In the genomic region with DNA sequence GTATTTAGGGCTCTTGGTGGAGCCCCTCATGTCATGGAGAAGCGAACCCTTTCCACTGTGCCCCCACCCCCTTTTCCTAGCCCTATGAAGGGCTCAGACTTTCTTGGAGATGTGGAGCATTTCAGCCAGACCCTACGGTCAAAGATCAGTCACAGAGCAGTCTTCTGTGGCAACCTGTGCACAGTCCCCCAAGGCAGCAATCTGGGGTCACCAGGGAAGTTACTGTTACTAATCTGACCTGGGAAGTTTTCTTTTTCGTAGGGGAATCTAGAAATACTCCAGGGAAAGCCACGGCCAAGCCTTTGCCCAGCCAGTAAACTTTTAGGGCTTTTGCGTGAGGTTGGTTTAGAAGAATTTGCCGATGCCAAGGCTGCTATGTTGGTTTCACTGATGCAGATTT, we compare ENCODE assay signal across 16 cellular contexts. TPM values are rescaled to one million over a fixed set of nuclear protein-coding genes. Genes with fewer than 3 reads are reported as not detected.
DNase-seq lines count a peak whose midpoint lies in the region; ATAC-seq and TF ChIP-seq lines count a peak whose summit lies in the region.
"Had no signal": no experiment of that assay in that cellular context is flagged by ENCODE, and none has a peak within 500 bp of the region (broad histone marks: within the 10 kb centered on the region; RNA-seq: fewer than 3 reads in every experiment).

No MANE protein-coding gene starts in this region.

- H4K20me1 ChIP-seq in BLaER1 treated with 17β-estradiol and CSF1 and Interleukin-3, amounts not matched to agents 10 nM and 100 nM = 0 out of 22 replicates have a peak, but pooled peaks cover 0 to 5% (median 0%) of the 10 kb centered on the region in 11 experiments

- no peak overlapping the region for H3K4me3 ChIP-seq in BLaER1 treated with 17β-estradiol and CSF1 and Interleukin-3, amounts not matched to agents 10 nM and 100 nM
- H3K4me3 ChIP-seq in ascending aorta (peak overlapping the region in 1 of 2 donors; percentile 44), lung (no peak overlapping the region), subcutaneous abdominal adipose tissue (ENCODE audit: low read depth in 1 of 5, low read length in 5 of 5) (no peak overlapping the region), MG63 (no peak overlapping the region)

- peaks cover 11 to 38% (median 29%) of the 10 kb centered on the region in 10 experiments; a peak in 19 of 20 replicates for H3K4me1 ChIP-seq in BLaER1 treated with 17β-estradiol and CSF1 and Interleukin-3, amounts not matched to agents 10 nM and 100 nM
- H3K4me1 ChIP-seq in ascending aorta = peaks cover 23 to 79% of the 10 kb centered on the region in 2 donors
- H3K4me1 ChIP-seq in lung (ENCODE audit: control insufficient read depth in 2 of 2, insufficient read depth in 2 of 2, low read length in 2 of 2) = peaks cover 33 to 49% of the 10 kb centered on the region in 2 donors
- peaks cover 1 to 65% (median 60%) of the 10 kb centered on the region in 5 donors for H3K4me1 ChIP-seq in subcutaneous abdominal adipose tissue (ENCODE audit: control insufficient read depth in 5 of 5, insufficient read depth in 5 of 5, low read length in 5 of 5)

- peaks cover 0 to 23% (median 0%) of the 10 kb centered on the region in 11 experiments; a peak in 3 of 22 replicates for H3K27me3 ChIP-seq in BLaER1 treated with 17β-estradiol and CSF1 and Interleukin-3, amounts not matched to agents 10 nM and 100 nM
- H3K27me3 ChIP-seq in ascending aorta (no peaks in the 10 kb centered on the region), lung (ENCODE audit: control insufficient read depth, insufficient read depth) (no peaks in the 10 kb centered on the region), subcutaneous abdominal adipose tissue (ENCODE audit: control insufficient read depth in 5 of 5, insufficient read depth in 4 of 5, low read length in 5 of 5) (no peaks in the 10 kb centered on the region), MG63 (peaks cover 33% of the 10 kb centered on the region)

- H3K9ac ChIP-seq in BLaER1 treated with 17β-estradiol and CSF1 and Interleukin-3, amounts not matched to agents 10 nM and 100 nM = no peak overlapping the region
- H3K9ac ChIP-seq in subcutaneous abdominal adipose tissue (ENCODE audit: low read length in 5 of 5) = peak overlapping the region in 2 of 5 donors; percentile 16 to 65
- H3K9ac ChIP-seq: KMS-11 had no signal

- ATAC-seq in lung (ENCODE audit: insufficient read depth, low FRiP score) = no peak
- no peak for ATAC-seq in activated naive CD4-positive, alpha-beta T cell treated with anti-CD3 and anti-CD28 coated beads, Interleukin-2, amount 50 U/mL, for 72 hours
- ATAC-seq: activated CD8-positive, alpha-beta T cell treated with anti-CD3 and anti-CD28 coated beads, Interleukin-2, amount 10 ng/mL, durations not matched to agents 7 days and 5 days had no signal

- H3K36me3 Mint-ChIP-seq in activated naive CD4-positive, alpha-beta T cell treated with anti-CD3 and anti-CD28 coated beads, Interleukin-2, amount 50 U/mL, for 72 hours = no peaks in the 10 kb centered on the region

- H3K36me3 ChIP-seq in BLaER1 treated with 17β-estradiol and CSF1 and Interleukin-3, amounts not matched to agents 10 nM and 100 nM = no peaks in the 10 kb centered on the region
- H3K36me3 ChIP-seq in ascending aorta (peaks cover 14 to 34% of the 10 kb centered on the region in 2 donors), lung (ENCODE audit: control insufficient read depth in 2 of 2, insufficient read depth in 2 of 2, low read length in 2 of 2) (peaks cover 7 to 11% of the 10 kb centered on the region in 2 donors), subcutaneous abdominal adipose tissue (ENCODE audit: control insufficient read depth in 5 of 5, insufficient read depth in 5 of 5, low read length in 5 of 5) (peaks cover 0 to 2% (median 0%) of the 10 kb centered on the region in 5 donors), MG63 (no peaks in the 10 kb centered on the region)

- TF ChIP-seq CTCF in ascending aorta (IDR thresholded peaks at IDR 0.05) = no peak
- TF ChIP-seq CTCF in lung (IDR thresholded peaks at IDR 0.05; ENCODE audit: control extremely low read depth, extremely low read depth) = no peak

- DNase-seq in ascending aorta (ENCODE audit: low spot score in 2 of 2) (peak in 1 of 2 donors; percentile 65), lung (ENCODE audit: low spot score) (no peak), MG63 (no peak), kidney tubule cell (ENCODE audit: low spot score) (no peak), NCI-H1436 treated with DMSO at 0.1 percent for 48 hours (lab: John Stamatoyannopoulos, UW) (no peak)
- no peak for DNase-seq in activated naive CD4-positive, alpha-beta T cell treated with anti-CD3 and anti-CD28 coated beads, Interleukin-2, amount 50 U/mL, for 72 hours (ENCODE audit: low spot score in 2 of 2)
- DNase-seq: activated CD8-positive, alpha-beta T cell treated with anti-CD3 and anti-CD28 coated beads, Interleukin-2, amount 10 ng/mL, durations not matched to agents 7 days and 5 days; amniotic stem cell; Calu3; foreskin fibroblast; NCI-H1417; NCI-H2171 treated with DMSO at 0.1 percent for 48 hours had no signal

- no peak overlapping the region for H3K27ac ChIP-seq in BLaER1 treated with 17β-estradiol and CSF1 and Interleukin-3, amounts not matched to agents 10 nM and 100 nM
- H3K27ac ChIP-seq in ascending aorta = peak overlapping the region; percentile 77 to 87
- peak overlapping the region; percentile 68 to 76 for H3K27ac ChIP-seq in lung (ENCODE audit: low read depth in 1 of 2, low read length in 1 of 2)
- H3K27ac ChIP-seq in subcutaneous abdominal adipose tissue (ENCODE audit: low read depth, low read length) = peak overlapping the region; percentile 82
- H3K27ac ChIP-seq: KMS-11 had no signal

- no peak overlapping the region for H3K27ac Mint-ChIP-seq in activated naive CD4-positive, alpha-beta T cell treated with anti-CD3 and anti-CD28 coated beads, Interleukin-2, amount 50 U/mL, for 72 hours
- H3K27ac Mint-ChIP-seq: activated CD8-positive, alpha-beta T cell treated with anti-CD3 and anti-CD28 coated beads, Interleukin-2, amount 10 ng/mL, durations not matched to agents 7 days and 5 days had no signal

- WGBS in lung, 2 donors = 79 to 80% methylated on average over 6 of the region's 6 CpGs

- H3K9me3 Mint-ChIP-seq in activated naive CD4-positive, alpha-beta T cell treated with anti-CD3 and anti-CD28 coated beads, Interleukin-2, amount 50 U/mL, for 72 hours = no peaks in the 10 kb centered on the region

- intact Hi-C loops in ascending aorta (cut with DNase I) = loop anchor here (2.0 kb wide), 2 partner anchors 21 to 29 kb away; no protein-coding TSS in a partner anchor

- H3K9me3 ChIP-seq in BLaER1 treated with 17β-estradiol and CSF1 and Interleukin-3, amounts not matched to agents 10 nM and 100 nM (replicated peaks in 1 of 11) = no peaks in the 10 kb centered on the region
- H3K9me3 ChIP-seq in ascending aorta (no peaks in the 10 kb centered on the region), lung (ENCODE audit: control insufficient read depth in 2 of 2, insufficient read depth in 1 of 2, low read length in 1 of 2) (no peaks in the 10 kb centered on the region), subcutaneous abdominal adipose tissue (ENCODE audit: control insufficient read depth in 5 of 5, low read length in 5 of 5) (no peaks in the 10 kb centered on the region), MG63 (no peaks in the 10 kb centered on the region)

- H3K4me2 ChIP-seq in BLaER1 treated with 17β-estradiol and CSF1 and Interleukin-3, amounts not matched to agents 10 nM and 100 nM = peak overlapping the region in 10 of 11 experiments; percentile 7 to 74 (median 64); a peak in 16 of 22 replicates
- H3K4me2 ChIP-seq: KMS-11 had no signal

RNA-seq across cellular contexts. Expression of a gene that starts 50.6 kb away (rescaled TPM):
- total RNA-seq in ascending aorta (344 TPM), lung (100 to 1,000 TPM; 165 to 224 TPM)
- 10 to 100 TPM; 21.4 to 39.8 TPM for polyA plus RNA-seq in lung
- not detected in 2 replicates for total RNA-seq in MG63 (2014; rRNA removed; shearing (Covaris generic); ENCODE audit: low replicate concordance)
- 1 to 10 TPM in 1 of 2 donors, under 1 TPM in 1; 0.99 to 3.1 TPM for total RNA-seq in activated naive CD4-positive, alpha-beta T cell treated with anti-CD3 and anti-CD28 coated beads, Interleukin-2, amount 50 U/mL, for 72 hours
- total RNA-seq: Calu3, RPMI7951 had no signal

Comparison
In these comparisons a context has a peak if more than half of its experiments do, and no peak if none do; other contexts are left out.
1. H3K27ac ChIP-seq: peak in ascending aorta (2 of 2), lung (2 of 2) and subcutaneous abdominal adipose tissue (single experiment); none in BLaER1 treated with 17β-estradiol and CSF1 and Interleukin-3, amounts not matched to agents 10 nM and 100 nM (0 of 11).
2. RNA of a gene that starts 50.6 kb away (total RNA-seq): 344 TPM in ascending aorta (single experiment) and 165 to 224 TPM in lung; 0.99 to 3.1 TPM in activated naive CD4-positive, alpha-beta T cell treated with anti-CD3 and anti-CD28 coated beads, Interleukin-2, amount 50 U/mL, for 72 hours and not detected in MG63; every median in the first group is over 10 times any median in the second.